ENCODE assay signal across 11 cellular contexts in genomic region chr3:16917256-16917935, GRCh38. TPM values are rescaled to one million over a fixed set of nuclear protein-coding genes. Genes with fewer than 3 reads are reported as not detected.
DNase-seq lines count a peak whose midpoint lies in the region; ATAC-seq and TF ChIP-seq lines count a peak whose summit lies in the region.
"Had no signal": no experiment of that assay in that cellular context is flagged by ENCODE, and none has a peak within 500 bp of the region (broad histone marks: within the 10 kb centered on the region; RNA-seq: fewer than 3 reads in every experiment).

No MANE protein-coding gene starts in this region.

- H3K9me3 Mint-ChIP-seq in CD8-positive, alpha-beta T cell, result no peaks in the 10 kb centered on the region
- H3K9me3 Mint-ChIP-seq in neural crest cell, result no peaks in the 10 kb centered on the region
- no peaks in the 10 kb centered on the region for H3K9me3 Mint-ChIP-seq in neural progenitor cell
- H3K9me3 Mint-ChIP-seq: T-helper 1 cell treated with Interleukin-12 subunit alpha and Interleukin-12 subunit beta and Interleukin-4 antibody, amounts not matched to agents 30 μg/mL and 1 μg/mL, for 36 hours had no signal

- no peaks in the 10 kb centered on the region for H3K36me3 ChIP-seq in CD8-positive, alpha-beta T cell (ENCODE audit: insufficient read depth, low read length)
- H3K36me3 ChIP-seq in neural progenitor cell, result no peaks in the 10 kb centered on the region

- peaks cover 10% of the 10 kb centered on the region for H3F3A ChIP-seq in neural progenitor cell (ENCODE audit: low read depth)

- no peak overlapping the region for H2AFZ ChIP-seq in neural progenitor cell (replicated peaks)

- peaks cover 97% of the 10 kb centered on the region for H3K79me2 ChIP-seq in neural progenitor cell (ENCODE audit: low read depth)

- H3K4me1 Mint-ChIP-seq in CD8-positive, alpha-beta T cell (ENCODE audit: low read depth), result peaks cover 83% of the 10 kb centered on the region
- peaks cover 11% of the 10 kb centered on the region for H3K4me1 Mint-ChIP-seq in neural crest cell
- peaks cover 18% of the 10 kb centered on the region for H3K4me1 Mint-ChIP-seq in neural progenitor cell

- no peak overlapping the region for H3K4me3 Mint-ChIP-seq in CD8-positive, alpha-beta T cell
- H3K4me3 Mint-ChIP-seq in neural crest cell, result no peak overlapping the region
- no peak overlapping the region for H3K4me3 Mint-ChIP-seq in neural progenitor cell

- H3K9me3 ChIP-seq in CD8-positive, alpha-beta T cell (ENCODE audit: low read length), result no peaks in the 10 kb centered on the region
- H3K9me3 ChIP-seq in neural progenitor cell (ENCODE audit: low read depth), result no peaks in the 10 kb centered on the region

- POLR2A ChIA-PET in CD8-positive, alpha-beta T cell (lab: Charles Lee), result interaction anchor here (0.7 to 1.0 kb wide), 2 partner anchors 11 to 15 kb away, joined by 3 read pairs; no protein-coding TSS in a partner anchor

- no peak for ATAC-seq in CD8-positive, alpha-beta T cell
- ATAC-seq in HG02885 (IDR thresholded peaks at IDR 0.05; ENCODE audit: poor library complexity, unreplicated experiment), result no peak

- CTCF ChIA-PET in CD8-positive, alpha-beta T cell (lab: Charles Lee), result interaction anchor here (0.8 to 1.3 kb wide), 2 partner anchors 9 to 33 kb away, joined by 3 read pairs; partner anchors contain the start of gene PLCL2

- H3K27ac ChIP-seq in CD8-positive, alpha-beta T cell (ENCODE audit: low read depth, low read length), result no peak overlapping the region
- no peak overlapping the region for H3K27ac ChIP-seq in neural progenitor cell

- H3K9ac ChIP-seq in neural progenitor cell, result no peak overlapping the region

- H3K4me1 ChIP-seq in CD8-positive, alpha-beta T cell (ENCODE audit: insufficient read depth, low read length), result peaks cover 58% of the 10 kb centered on the region
- peaks cover 26% of the 10 kb centered on the region for H3K4me1 ChIP-seq in neural progenitor cell

- no peak for DNase-seq in CD8-positive, alpha-beta T cell
- DNase-seq in HS-27A (ENCODE audit: low read depth) (peak; percentile 68), epithelial cell of esophagus (ENCODE audit: low read depth) (peak; percentile 20), neural crest cell (ENCODE audit: low read depth, low spot score) (no peak), medulla oblongata (ENCODE audit: extremely low spot score) (no peak), neural progenitor cell (ENCODE audit: low spot score) (no peak)
- DNase-seq: DMS79 treated with DMSO at 0.1 percent for 48 hours; NCI-H1417 treated with DMSO at 0.1 percent for 48 hours; NK-92 treated with Interleukin-12 subunit alpha and Interleukin-12 subunit beta, amount 100 ng/mL, for 24 hours had no signal

- H3K27me3 Mint-ChIP-seq in CD8-positive, alpha-beta T cell (ENCODE audit: low read depth), result no peaks in the 10 kb centered on the region
- H3K27me3 Mint-ChIP-seq in neural crest cell (ENCODE audit: low read depth), result no peaks in the 10 kb centered on the region
- no peaks in the 10 kb centered on the region for H3K27me3 Mint-ChIP-seq in neural progenitor cell (ENCODE audit: insufficient read depth, low read depth)

- peak overlapping the region; percentile 15 for H3K27ac Mint-ChIP-seq in CD8-positive, alpha-beta T cell
- H3K27ac Mint-ChIP-seq in neural crest cell (ENCODE audit: unreplicated experiment) (peak overlapping the region; percentile 76), neural progenitor cell (no peak overlapping the region)

- peaks cover 3% of the 10 kb centered on the region for H3K36me3 Mint-ChIP-seq in CD8-positive, alpha-beta T cell
- no peaks in the 10 kb centered on the region for H3K36me3 Mint-ChIP-seq in neural crest cell (ENCODE audit: low read depth)
- H3K36me3 Mint-ChIP-seq in neural progenitor cell, result no peaks in the 10 kb centered on the region

- intact Hi-C loops in CD8-positive, alpha-beta T cell (cut with DNase I, micrococcal nuclease), result loop anchor here in 1 of 2 experiments (2.0 kb wide), 1 partner anchor 13 kb away; no protein-coding TSS in a partner anchor

- no peaks in the 10 kb centered on the region for H3K27me3 ChIP-seq in CD8-positive, alpha-beta T cell (ENCODE audit: insufficient read depth, low read length)
- no peaks in the 10 kb centered on the region for H3K27me3 ChIP-seq in neural progenitor cell

- TF ChIP-seq CTCF in CD8-positive, alpha-beta T cell (IDR thresholded peaks at IDR 0.05), result no peak
- TF ChIP-seq CTCF in epithelial cell of esophagus (IDR thresholded peaks at IDR 0.05; ENCODE audit: insufficient read depth, low read depth, low read length, missing control alignments) (no peak), neural crest cell (conservative IDR thresholded peaks at IDR 0.05) (no peak), neural progenitor cell (IDR thresholded peaks at IDR 0.05) (no peak)

- H3K4me3 ChIP-seq in CD8-positive, alpha-beta T cell (ENCODE audit: low read depth, low read length), result no peak overlapping the region
- no peak overlapping the region for H3K4me3 ChIP-seq in epithelial cell of esophagus (ENCODE audit: low read length)
- H3K4me3 ChIP-seq in neural progenitor cell, result no peak overlapping the region

- H4K20me1 ChIP-seq in neural progenitor cell (ENCODE audit: low read depth), result no peaks in the 10 kb centered on the region

- no peak overlapping the region for H3K4me2 ChIP-seq in neural progenitor cell

RNA-seq across cellular contexts. Expression of gene PLCL2, which starts 32.6 kb away (rescaled TPM):
- total RNA-seq in CD8-positive, alpha-beta T cell, result 10 to 100 TPM; 33.1 to 35.8 TPM
- total RNA-seq in neural crest cell, result 9.4 and 10.5 TPM in 2 replicates
- 23.7 and 26.4 TPM in 2 replicates for total RNA-seq in neural progenitor cell (ENCODE audit: low replicate concordance)

Comparison
In these comparisons a context has a peak if more than half of its experiments do, and no peak if none do; other contexts are left out.
1. DNase-seq: peak in HS-27A (single experiment) and epithelial cell of esophagus (single experiment); none in CD8-positive, alpha-beta T cell (0 of 7), neural crest cell (single experiment), medulla oblongata (single experiment) and neural progenitor cell (single experiment).